Comparison of ENCODE assay signal across 10 cellular contexts in genomic region chr11:65473275-65473860, GRCh38. TPM values are rescaled to one million over a fixed set of nuclear protein-coding genes. Genes with fewer than 3 reads are reported as not detected.
DNase-seq lines count a peak whose midpoint lies in the region; ATAC-seq and TF ChIP-seq lines count a peak whose summit lies in the region.
"Had no signal": no experiment of that assay in that cellular context is flagged by ENCODE, and none has a peak within 500 bp of the region (broad histone marks: within the 10 kb centered on the region; RNA-seq: fewer than 3 reads in every experiment).

No MANE protein-coding gene starts in this region.

- H3K36me3 Mint-ChIP-seq in HFFc6 (ENCODE audit: low read depth), result no peaks in the 10 kb centered on the region
- peaks cover 18% of the 10 kb centered on the region for H3K36me3 Mint-ChIP-seq in central memory CD8-positive, alpha-beta T cell (ENCODE audit: insufficient read depth)

- no peaks in the 10 kb centered on the region; the same call in none of the 2 replicates for H3K27me3 Mint-ChIP-seq in HFFc6 (ENCODE audit: insufficient read depth)
- H3K27me3 Mint-ChIP-seq in central memory CD8-positive, alpha-beta T cell, result no peaks in the 10 kb centered on the region

- DNase-seq in AG04450 (ENCODE audit: low read depth, low spot score) (no peak), HFFc6 (no peak), Ammon's horn (ENCODE audit: low spot score) (no peak), NOMO-1 (lab: John Stamatoyannopoulos, UW; ENCODE audit: unreplicated experiment in 2 of 2) (no peak)
- no peak for DNase-seq in central memory CD8-positive, alpha-beta T cell (ENCODE audit: low spot score in 2 of 2)
- DNase-seq: GOT3, NCI-H2081 treated with DMSO at 0.1 percent for 48 hours had no signal

- H3K4me1 Mint-ChIP-seq in HFFc6 (ENCODE audit: low read depth), result peaks cover 48% of the 10 kb centered on the region
- H3K4me1 Mint-ChIP-seq in central memory CD8-positive, alpha-beta T cell, result peaks cover 21% of the 10 kb centered on the region

- peaks cover 53 to 54% of the 10 kb centered on the region in 2 experiments for H3K4me1 ChIP-seq in neutrophil (ENCODE audit: control insufficient read depth in 1 of 2, insufficient read depth in 1 of 2, low read depth in 1 of 2, low read length in 1 of 2)

- no peak for ATAC-seq in central memory CD8-positive, alpha-beta T cell (replicated peaks; ENCODE audit: extremely low read depth, poor library complexity, severe bottlenecking)
- no peak for ATAC-seq in HG03460 (IDR thresholded peaks at IDR 0.05; ENCODE audit: unreplicated experiment)
- no peak for ATAC-seq in HG02759 (IDR thresholded peaks at IDR 0.05; ENCODE audit: unreplicated experiment)

- no peak overlapping the region; the same call in 1 of the 2 replicates for H3K4me3 Mint-ChIP-seq in HFFc6
- no peak overlapping the region for H3K4me3 Mint-ChIP-seq in central memory CD8-positive, alpha-beta T cell

- H3K9me3 ChIP-seq in AG04450 (ENCODE audit: control insufficient read depth, insufficient read depth, low read length) (no peaks in the 10 kb centered on the region; the same call in 1 of the 2 replicates), neutrophil (no peaks in the 10 kb centered on the region)

- TF ChIP-seq CTCF in AG04450 (IDR thresholded peaks at IDR 0.05; ENCODE audit: low read depth, low read length) (no peak), HFFc6 (IDR thresholded peaks at IDR 0.05) (no peak), neutrophil (IDR thresholded peaks at IDR 0.05) (no peak)

- POLR2A ChIA-PET in AG04450 (lab: Yijun Ruan, JAX), result interaction anchor here (1.7 to 3.6 kb wide), 2 partner anchors 8 to 26 kb away, joined by 16 to 107 read pairs; partner anchors contain the start of gene MALAT1

- no peaks in the 10 kb centered on the region for H3K9me3 Mint-ChIP-seq in HFFc6
- H3K9me3 Mint-ChIP-seq in central memory CD8-positive, alpha-beta T cell, result no peaks in the 10 kb centered on the region

- no peaks in the 10 kb centered on the region for H3K36me3 ChIP-seq in neutrophil

- H3K27ac ChIP-seq in AG04450 (ENCODE audit: low read depth, low read length) (peak overlapping the region; percentile 97), neutrophil (peak overlapping the region; percentile 99)

- H3K4me3 ChIP-seq in AG04450 (ENCODE audit: low read depth, low read length) (no peak overlapping the region), neutrophil (ENCODE audit: low read depth in 1 of 2, low read length in 1 of 2) (peak overlapping the region; percentile 56 to 64)

- H3K27me3 ChIP-seq in AG04450 (ENCODE audit: control insufficient read depth, insufficient read depth, low read length) (no peaks in the 10 kb centered on the region), neutrophil (no peaks in the 10 kb centered on the region)

- H3K27ac Mint-ChIP-seq in HFFc6, result peak overlapping the region; percentile 97
- H3K27ac Mint-ChIP-seq in central memory CD8-positive, alpha-beta T cell (ENCODE audit: low read depth), result peak overlapping the region; percentile 92

- CTCF ChIA-PET in AG04450 (lab: Charles Lee), result no interaction called here

RNA-seq across cellular contexts. Expression of gene MALAT1, which starts 25.5 kb away (rescaled TPM):
- 1,149 and 1,465 TPM in 2 replicates for polyA plus RNA-seq in AG04450 (2011; rRNA removed)
- 15,934 and 21,970 TPM in 2 replicates for polyA minus RNA-seq in AG04450 (2011; rRNA and poly(A)+ RNA removed)
- 1,000 to 10,000 TPM; 3,136 to 4,087 (median 3,570) TPM for total RNA-seq in HFFc6 (2021; fragmentation: NEBNext Ultra II Directional; extraction: Animal tissue kit (Norgen Biotek cat#: 25700))

RNA-seq across cellular contexts. Expression of gene NEAT1, which starts 50.8 kb away (rescaled TPM):
- 72.3 and 83.3 TPM in 2 replicates for polyA plus RNA-seq in AG04450 (2011; rRNA removed)
- 202 and 210 TPM in 2 replicates for polyA minus RNA-seq in AG04450 (2011; rRNA and poly(A)+ RNA removed)
- 100 to 1,000 TPM; 185 to 250 (median 213) TPM for total RNA-seq in HFFc6 (2021; fragmentation: NEBNext Ultra II Directional; extraction: Animal tissue kit (Norgen Biotek cat#: 25700))

RNA-seq across cellular contexts. Expression of gene SCYL1, which starts 51.5 kb away (rescaled TPM):
- polyA plus RNA-seq in AG04450 (2011; rRNA removed), result 60.9 and 90.0 TPM in 2 replicates
- 55.8 and 101 TPM in 2 replicates for polyA minus RNA-seq in AG04450 (2011; rRNA and poly(A)+ RNA removed)
- total RNA-seq in HFFc6 (2021; fragmentation: NEBNext Ultra II Directional; extraction: Animal tissue kit (Norgen Biotek cat#: 25700)), result 100 to 1,000 TPM; 120 to 137 (median 126) TPM
